8 cellular contexts compared by ENCODE assay signal in the genomic region with DNA sequence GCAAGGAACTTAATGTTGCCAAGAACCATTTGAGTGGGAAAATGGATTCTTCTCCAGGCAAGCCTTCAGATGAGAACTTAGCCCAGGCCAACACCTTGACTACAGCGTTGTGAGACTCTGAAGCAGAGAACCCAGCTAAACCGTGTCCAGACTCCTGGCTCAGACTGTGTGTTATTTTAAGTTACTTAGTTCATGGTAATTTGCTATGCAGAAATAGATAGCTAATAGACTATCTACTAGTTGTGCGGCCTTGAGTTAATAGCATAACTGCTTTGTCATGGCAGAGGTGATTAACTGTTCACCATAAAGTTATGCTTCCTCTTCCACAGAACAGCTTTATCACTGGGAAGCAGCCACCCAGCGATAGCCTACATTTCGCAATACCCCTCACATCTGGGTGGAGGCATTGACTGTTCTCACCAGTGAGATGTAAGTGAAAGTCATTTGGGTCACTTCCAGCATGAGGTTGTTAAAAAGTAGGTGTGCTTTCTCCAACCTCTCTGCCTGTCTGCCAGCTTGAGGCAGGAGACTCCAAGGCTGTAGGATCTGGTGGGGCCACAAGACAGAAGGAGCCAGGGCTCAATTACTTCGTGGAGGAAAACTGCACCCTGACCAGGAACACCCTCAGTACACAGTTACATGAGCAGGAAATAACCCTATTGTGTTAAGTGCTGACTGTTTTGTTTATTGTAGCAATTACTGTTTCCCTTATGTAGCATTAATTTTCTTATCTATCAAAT.
DNase-seq lines count a peak whose midpoint lies in the region; ATAC-seq, FAIRE-seq and TF ChIP-seq lines count a peak whose summit lies in the region.

No MANE protein-coding gene starts in this region.

- H3K9ac ChIP-seq in keratinocyte (ENCODE audit: control insufficient read depth, extremely low read depth, insufficient read depth, low read length) = no peak overlapping the region

- no peak overlapping the region for H3K4me3 ChIP-seq in A549
- H3K4me3 ChIP-seq in Jurkat, Clone E6-1 (ENCODE audit: low read length) = no peak overlapping the region
- no peak overlapping the region for H3K4me3 ChIP-seq in astrocyte of the spinal cord (ENCODE audit: low read depth, low read length)
- H3K4me3 ChIP-seq in keratinocyte (ENCODE audit: control insufficient read depth in 2 of 3, extremely low read depth in 1 of 3, insufficient read depth in 2 of 3, low read depth in 1 of 3, low read length in 3 of 3) = no peak overlapping the region

- no peaks in the 10 kb centered on the region for H4K20me1 ChIP-seq in keratinocyte (ENCODE audit: control insufficient read depth, extremely low read depth, insufficient read depth, low read length)

- no peak for TF ChIP-seq POLR2A in A549 (IDR thresholded peaks at IDR 0.05; ENCODE audit: low read length)

- H3K27ac ChIP-seq in A549 = no peak overlapping the region
- H3K27ac ChIP-seq in keratinocyte (ENCODE audit: control insufficient read depth, insufficient read depth, low read length) = no peak overlapping the region

- FAIRE-seq in A549 (lab: Jason Lieb, UNC) (no peak), keratinocyte (lab: Jason Lieb, UNC) (peak; percentile 87)

- H3K79me2 ChIP-seq in keratinocyte (ENCODE audit: control insufficient read depth, insufficient read depth, low read length) = no peaks in the 10 kb centered on the region

- CTCF ChIA-PET in A549 (lab: Yijun Ruan, JAX) = interaction anchor here (1.0 to 1.6 kb wide), 3 partner anchors 9 to 121 kb away, joined by 3 to 5 read pairs (median 4); no protein-coding TSS in a partner anchor

- dilution Hi-C loops in keratinocyte (cut with MboI; ENCODE audit: extremely low pct_ligation_motif_present, low sequenced_read_pairs) = loop anchor here (10.0 kb wide), 1 partner anchor 125 kb away; no protein-coding TSS in a partner anchor

- peaks cover 12% of the 10 kb centered on the region; the same call in 2 of the 3 replicates for H3K4me1 ChIP-seq in A549
- H3K4me1 ChIP-seq in keratinocyte (ENCODE audit: control insufficient read depth, extremely low read depth, insufficient read depth, low read length) = peaks cover 5% of the 10 kb centered on the region

- no peaks in the 10 kb centered on the region for H3K9me1 ChIP-seq in keratinocyte (ENCODE audit: control insufficient read depth, extremely low read depth, insufficient read depth, low read length)

- TF ChIP-seq RAD21 in A549 (conservative IDR thresholded peaks at IDR 0.05 in 1 of 2, IDR thresholded peaks at IDR 0.05 in 1 of 2) = no peak

- WGBS in A549 (ENCODE audit: missing lambda C conversion rate) = 61% methylated on average over 5 of the region's 6 CpGs

- POLR2A ChIA-PET in A549 (lab: Yijun Ruan, JAX) = no interaction called here

- H3K9me3 ChIP-seq in A549 = no peaks in the 10 kb centered on the region
- H3K9me3 ChIP-seq in keratinocyte (ENCODE audit: control insufficient read depth, low read depth, low read length) = no peaks in the 10 kb centered on the region

- ATAC-seq in A549 (no peak), HG03342 (IDR thresholded peaks at IDR 0.05; ENCODE audit: unreplicated experiment) (no peak), HG03520 (IDR thresholded peaks at IDR 0.05; ENCODE audit: unreplicated experiment) (no peak)

- TF ChIP-seq CTCF in A549 (IDR thresholded peaks at IDR 0.05) = no peak
- no peak for TF ChIP-seq CTCF in astrocyte of the spinal cord (IDR thresholded peaks at IDR 0.05; ENCODE audit: low read depth, low read length)
- no peak for TF ChIP-seq CTCF in keratinocyte (optimal IDR thresholded peaks at IDR 0.05 in 1 of 3, IDR thresholded peaks at IDR 0.05 in 1 of 3, conservative IDR thresholded peaks at IDR 0.05 in 1 of 3; ENCODE audit: extremely low read depth in 1 of 3, insufficient read depth in 2 of 3, low read length in 3 of 3)

- DNase-seq in A549 (ENCODE audit: low read depth in 1 of 2, low spot score in 1 of 2) (no peak), astrocyte of the spinal cord (ENCODE audit: low read depth, low spot score) (peak; percentile 30), keratinocyte (ENCODE audit: low read depth, low spot score) (peak; percentile 50), NCI-H524 treated with DMSO at 0.1 percent for 48 hours (lab: John Stamatoyannopoulos, UW) (no peak)
- DNase-seq in Jurkat, Clone E6-1 (ENCODE audit: low read depth, low spot score) = peak; percentile 25
- no peak for DNase-seq in activated CD4-positive, alpha-beta T cell treated with anti-CD3 and anti-CD28 coated beads for 1 hour

- in situ Hi-C loops in astrocyte of the spinal cord (cut with HindIII; ENCODE audit: low sequenced_read_pairs) = no loop called here

- TF ChIP-seq EP300 in A549 (IDR thresholded peaks at IDR 0.05) = no peak

- H3K27me3 ChIP-seq in keratinocyte (ENCODE audit: control insufficient read depth, extremely low read depth, insufficient read depth, low read length) = no peaks in the 10 kb centered on the region

- no peak overlapping the region for H2AFZ ChIP-seq in keratinocyte (ENCODE audit: control insufficient read depth, low read length)

- no peaks in the 10 kb centered on the region for H3K36me3 ChIP-seq in keratinocyte (ENCODE audit: control insufficient read depth in 2 of 2, extremely low read depth in 1 of 2, insufficient read depth in 2 of 2, low read length in 2 of 2)

- H3K4me2 ChIP-seq in A549 (0 out of 3 replicates have a peak overlapping the region, but pooled peaks have one; percentile 8), keratinocyte (ENCODE audit: control insufficient read depth, extremely low read depth, insufficient read depth, low read depth, low read length) (peak overlapping the region; percentile 9)

TF ChIP-seq in A549, 52 proteins besides CTCF, POLR2A, EP300 and RAD21:
- no peak for TF ChIP-seq TFCP2L1 (CRISPR knock-in tag; IDR thresholded peaks at IDR 0.05)
- peak; percentile 69 to 85; a peak in 3 of 4 replicates for TF ChIP-seq CEBPB (IDR thresholded peaks at IDR 0.05)
- TF ChIP-seq, protein P1, sequence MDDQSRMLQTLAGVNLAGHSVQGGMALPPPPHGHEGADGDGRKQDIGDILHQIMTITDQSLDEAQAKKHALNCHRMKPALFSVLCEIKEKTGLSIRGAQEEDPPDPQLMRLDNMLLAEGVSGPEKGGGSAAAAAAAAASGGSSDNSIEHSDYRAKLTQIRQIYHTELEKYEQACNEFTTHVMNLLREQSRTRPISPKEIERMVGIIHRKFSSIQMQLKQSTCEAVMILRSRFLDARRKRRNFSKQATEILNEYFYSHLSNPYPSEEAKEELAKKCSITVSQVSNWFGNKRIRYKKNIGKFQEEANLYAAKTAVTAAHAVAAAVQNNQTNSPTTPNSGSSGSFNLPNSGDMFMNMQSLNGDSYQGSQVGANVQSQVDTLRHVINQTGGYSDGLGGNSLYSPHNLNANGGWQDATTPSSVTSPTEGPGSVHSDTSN (IDR thresholded peaks at IDR 0.05) = no peak
- no peak for TF ChIP-seq MAZ (IDR thresholded peaks at IDR 0.05; ENCODE audit: borderline replicate concordance, low read depth, low read length)
- TF ChIP-seq FOSL2 (IDR thresholded peaks at IDR 0.05) = no peak
- no peak for TF ChIP-seq FOSL2 (CRISPR knock-in tag; IDR thresholded peaks at IDR 0.05)

Comparison
In these comparisons a context has a peak if more than half of its experiments do, and no peak if none do; other contexts are left out.
1. DNase-seq: peak in Jurkat, Clone E6-1 (single experiment), astrocyte of the spinal cord (single experiment) and keratinocyte (single experiment); none in A549 (0 of 2), activated CD4-positive, alpha-beta T cell treated with anti-CD3 and anti-CD28 coated beads for 1 hour (single experiment) and NCI-H524 treated with DMSO at 0.1 percent for 48 hours (single experiment).